Comparison of ENCODE assay signal across 23 cellular contexts in genomic region chr11:133354069-133354468, GRCh38.
A peak's percentile ranks its signal among the peaks of the same experiment; 100 is the strongest.
DNase-seq lines count a peak whose midpoint lies in the region; ATAC-seq, FAIRE-seq and TF ChIP-seq lines count a peak whose summit lies in the region.
"Had no signal": no experiment of that assay in that cellular context is flagged by ENCODE, and none has a peak within 500 bp of the region (broad histone marks: within the 10 kb centered on the region; RNA-seq: fewer than 3 reads in every experiment).

No MANE protein-coding gene starts in this region.

- CTCF ChIA-PET in HepG2 (lab: Yijun Ruan, JAX; ENCODE audit: low intra/inter-chr PET ratio, low total read pairs), result no interaction called here
- CTCF ChIA-PET in endothelial cell of umbilical vein (lab: Charles Lee), result no interaction called here

- in situ Hi-C loops in HepG2 (cut with HindIII; ENCODE audit: extremely low pct_ligation_motif_present, low pct_unique_long_range_greater_than_20kb), result no loop called here

- no peak overlapping the region for H2AFZ ChIP-seq in HepG2 (ENCODE audit: low read length)
- H2AFZ ChIP-seq in astrocyte (ENCODE audit: low read depth, low read length), result no peak overlapping the region
- H2AFZ ChIP-seq in endothelial cell of umbilical vein (ENCODE audit: low read depth, low read length), result no peak overlapping the region
- H2AFZ ChIP-seq: GM23248 had no signal

- H3K9ac ChIP-seq in HepG2 (ENCODE audit: insufficient read depth, low read depth, low read length) (no peak overlapping the region), astrocyte (ENCODE audit: low read length) (no peak overlapping the region), endothelial cell of umbilical vein (replicated peaks; ENCODE audit: extremely low read depth, insufficient read depth, low read length) (no peak overlapping the region)
- H3K9ac ChIP-seq: BLaER1, GM23248 had no signal

- H3K27me3 Mint-ChIP-seq in astrocyte (ENCODE audit: low read depth, unreplicated experiment), result peaks cover 23% of the 10 kb centered on the region
- H3K27me3 Mint-ChIP-seq: B cell; CD4-positive, CD25-positive, alpha-beta regulatory T cell had no signal

- TF ChIP-seq POLR2A in HepG2 (IDR thresholded peaks at IDR 0.05; ENCODE audit: insufficient read depth in 1 of 2, low read depth in 2 of 2, low read length in 2 of 2) (no peak), right lobe of liver (IDR thresholded peaks at IDR 0.05) (no peak), endothelial cell of umbilical vein (IDR thresholded peaks at IDR 0.05; ENCODE audit: low read depth, low read length) (no peak), prostate gland (IDR thresholded peaks at IDR 0.05) (no peak)

- H3K4me1 ChIP-seq in HepG2 (ENCODE audit: insufficient read depth, low read length) (no peaks in the 10 kb centered on the region), right lobe of liver (no peaks in the 10 kb centered on the region), astrocyte (ENCODE audit: insufficient read depth, low read length) (no peaks in the 10 kb centered on the region), endothelial cell of umbilical vein (ENCODE audit: control insufficient read depth, extremely low read depth, insufficient read depth, low read length) (no peaks in the 10 kb centered on the region), prostate gland (replicated peaks) (no peaks in the 10 kb centered on the region)
- H3K4me1 ChIP-seq: BLaER1, Caco-2 had no signal

- no peak for TF ChIP-seq RAD21 in HepG2 (CRISPR knock-in tag; IDR thresholded peaks at IDR 0.05)

- H3K79me2 ChIP-seq in HepG2 (ENCODE audit: insufficient read depth, low read length), result no peaks in the 10 kb centered on the region
- H3K79me2 ChIP-seq in astrocyte (ENCODE audit: insufficient read depth, low read length), result no peaks in the 10 kb centered on the region
- H3K79me2 ChIP-seq in endothelial cell of umbilical vein (ENCODE audit: control insufficient read depth, insufficient read depth, low read length), result no peaks in the 10 kb centered on the region

- no peaks in the 10 kb centered on the region for H3K9me1 ChIP-seq in endothelial cell of umbilical vein (replicated peaks; ENCODE audit: control insufficient read depth, extremely low read depth, insufficient read depth, low read length)

- DNase-seq in HepG2 (ENCODE audit: low spot score), result no peak
- DNase-seq in right lobe of liver, result no peak
- no peak for DNase-seq in astrocyte (ENCODE audit: low read depth)
- DNase-seq in endothelial cell of umbilical vein (ENCODE audit: low read depth, low spot score), result peak; percentile 1
- DNase-seq in urothelium cell line (ENCODE audit: low spot score), result no peak
- no peak for DNase-seq in prostate gland (ENCODE audit: low spot score)
- DNase-seq in NCI-H526 treated with DMSO at 0.1 percent for 48 hours (lab: John Stamatoyannopoulos, UW), result no peak
- DNase-seq: Caco-2; CD4-positive, CD25-positive, alpha-beta regulatory T cell; CD8-positive, alpha-beta T cell; DMS153; DND-41; GM23248; H9 had no signal

- TF ChIP-seq EP300 in HepG2 (IDR thresholded peaks at IDR 0.05; ENCODE audit: low read depth in 2 of 2, low read length in 2 of 2) (no peak), HepG2 (CRISPR knock-in tag; IDR thresholded peaks at IDR 0.05; ENCODE audit: borderline replicate concordance) (no peak)

- FAIRE-seq in HepG2 (lab: Jason Lieb, UNC) (no peak), astrocyte (lab: Jason Lieb, UNC) (peak; percentile 39), endothelial cell of umbilical vein (lab: Jason Lieb, UNC) (no peak), urothelium cell line (lab: Jason Lieb, UNC) (peak; percentile 91)
- FAIRE-seq: A204.1, G401.6, GM18507 had no signal

- H3K27ac Mint-ChIP-seq in astrocyte (ENCODE audit: unreplicated experiment), result no peak overlapping the region
- H3K27ac Mint-ChIP-seq: B cell; CD4-positive, CD25-positive, alpha-beta regulatory T cell; CD8-positive, alpha-beta T cell; H9 had no signal

- H3K9me3 Mint-ChIP-seq in astrocyte (ENCODE audit: unreplicated experiment), result peaks cover 2% of the 10 kb centered on the region

- POLR2A ChIA-PET in HepG2 (lab: Yijun Ruan, JAX) (no interaction called here), endothelial cell of umbilical vein (lab: Charles Lee) (no interaction called here)

- TF ChIP-seq CTCF in HepG2 (CRISPR knock-in tag; IDR thresholded peaks at IDR 0.05) (no peak), right lobe of liver (IDR thresholded peaks at IDR 0.05) (no peak), astrocyte (IDR thresholded peaks at IDR 0.05; ENCODE audit: insufficient read depth, low read depth, low read length) (no peak), endothelial cell of umbilical vein (IDR thresholded peaks at IDR 0.05; ENCODE audit: extremely low read depth in 1 of 2, insufficient read depth in 1 of 2, low read depth in 1 of 2, low read length in 2 of 2) (no peak), prostate gland (IDR thresholded peaks at IDR 0.05) (no peak)

- ATAC-seq in HepG2, result no peak
- ATAC-seq in right lobe of liver, result no peak
- no peak for ATAC-seq in GM21825 (IDR thresholded peaks at IDR 0.05; ENCODE audit: unreplicated experiment)
- ATAC-seq: CD8-positive, alpha-beta T cell; HCT116 had no signal

- H4K20me1 ChIP-seq in HepG2 (ENCODE audit: insufficient read depth, low read length), result no peaks in the 10 kb centered on the region
- H4K20me1 ChIP-seq in astrocyte (ENCODE audit: insufficient read depth, low read length), result no peaks in the 10 kb centered on the region
- no peaks in the 10 kb centered on the region for H4K20me1 ChIP-seq in endothelial cell of umbilical vein (replicated peaks; ENCODE audit: control insufficient read depth, extremely low read depth, insufficient read depth, low read length)
- H4K20me1 ChIP-seq: BLaER1 had no signal

- no peaks in the 10 kb centered on the region for H3K27me3 ChIP-seq in HepG2 (ENCODE audit: control insufficient read depth in 1 of 2, insufficient read depth in 2 of 2, low read length in 2 of 2)
- no peaks in the 10 kb centered on the region for H3K27me3 ChIP-seq in right lobe of liver
- H3K27me3 ChIP-seq in astrocyte (ENCODE audit: insufficient read depth, low read length), result no peaks in the 10 kb centered on the region
- H3K27me3 ChIP-seq in endothelial cell of umbilical vein (ENCODE audit: control insufficient read depth in 2 of 2, insufficient read depth in 2 of 2, low read length in 2 of 2), result no peaks in the 10 kb centered on the region
- no peaks in the 10 kb centered on the region for H3K27me3 ChIP-seq in prostate gland (replicated peaks; ENCODE audit: insufficient read depth)
- H3K27me3 ChIP-seq: BLaER1 had no signal

- intact Hi-C loops in HepG2 (cut with micrococcal nuclease; ENCODE audit: unreplicated experiment), result no loop called here
- intact Hi-C loops in right lobe of liver (cut with DNase I), result no loop called here
- intact Hi-C loops in endothelial cell of umbilical vein (cut with micrococcal nuclease), result no loop called here
- intact Hi-C loops in prostate gland (cut with DNase I), result no loop called here

- H3K36me3 ChIP-seq in HepG2 (replicated peaks in 1 of 2; ENCODE audit: control insufficient read depth in 1 of 2, insufficient read depth in 2 of 2, low read length in 2 of 2) (no peaks in the 10 kb centered on the region), right lobe of liver (no peaks in the 10 kb centered on the region), astrocyte (ENCODE audit: insufficient read depth, low read length) (no peaks in the 10 kb centered on the region), endothelial cell of umbilical vein (ENCODE audit: control insufficient read depth in 2 of 2, extremely low read depth in 1 of 2, insufficient read depth in 2 of 2, low read length in 2 of 2) (no peaks in the 10 kb centered on the region), prostate gland (no peaks in the 10 kb centered on the region)
- H3K36me3 ChIP-seq: BLaER1 had no signal

- dilution Hi-C loops in endothelial cell of umbilical vein (cut with MboI; ENCODE audit: extremely low pct_ligation_motif_present, low sequenced_read_pairs), result no loop called here

- WGBS in HepG2 (ENCODE audit: low lambda C conversion rate), result 16% methylated on average over 4 of the region's 4 CpGs
- WGBS in right lobe of liver (ENCODE audit: insufficient coverage, low coverage, low lambda C conversion rate, missing lambda C conversion rate), result 53% methylated on average over 4 of the region's 4 CpGs
- WGBS in prostate gland, result 80% methylated on average over 4 of the region's 4 CpGs

- H3K4me1 Mint-ChIP-seq in astrocyte (ENCODE audit: low read depth, unreplicated experiment), result no peaks in the 10 kb centered on the region
- H3K4me1 Mint-ChIP-seq: B cell; CD4-positive, CD25-positive, alpha-beta regulatory T cell had no signal

- no peak overlapping the region for H3K4me2 ChIP-seq in HepG2 (ENCODE audit: low read depth, low read length)
- H3K4me2 ChIP-seq in astrocyte (ENCODE audit: low read length), result no peak overlapping the region
- no peak overlapping the region for H3K4me2 ChIP-seq in endothelial cell of umbilical vein (ENCODE audit: insufficient read depth, low read length)
- H3K4me2 ChIP-seq: BLaER1 had no signal

- H3K36me3 Mint-ChIP-seq in astrocyte (ENCODE audit: low read depth, unreplicated experiment), result no peaks in the 10 kb centered on the region
- H3K36me3 Mint-ChIP-seq: CD4-positive, CD25-positive, alpha-beta regulatory T cell; CD8-positive, alpha-beta T cell had no signal

- no peak overlapping the region for H3K27ac ChIP-seq in HepG2 (ENCODE audit: extremely low read length, insufficient read depth, low read length)
- H3K27ac ChIP-seq in right lobe of liver, result no peak overlapping the region
- no peak overlapping the region for H3K27ac ChIP-seq in astrocyte (ENCODE audit: low read depth, low read length)
- no peak overlapping the region for H3K27ac ChIP-seq in endothelial cell of umbilical vein (ENCODE audit: insufficient read depth, low read depth, low read length)
- H3K27ac ChIP-seq in prostate gland, result no peak overlapping the region
- H3K27ac ChIP-seq: 22Rv1, BLaER1, C4-2B, GM23248 had no signal

- H3K9me3 ChIP-seq in HepG2 (ENCODE audit: low read length) (peaks cover 7% of the 10 kb centered on the region), right lobe of liver (no peaks in the 10 kb centered on the region), astrocyte (ENCODE audit: insufficient read depth, low read depth, low read length) (peaks cover 3% of the 10 kb centered on the region), endothelial cell of umbilical vein (replicated peaks; ENCODE audit: control insufficient read depth, insufficient read depth, low read length) (peaks cover 4% of the 10 kb centered on the region), prostate gland (no peaks in the 10 kb centered on the region)
- H3K9me3 ChIP-seq: BLaER1 had no signal

- H3K4me3 Mint-ChIP-seq in astrocyte (ENCODE audit: unreplicated experiment), result no peak overlapping the region
- H3K4me3 Mint-ChIP-seq: B cell; CD4-positive, CD25-positive, alpha-beta regulatory T cell; CD8-positive, alpha-beta T cell; H9 had no signal

- H3K4me3 ChIP-seq in HepG2 (replicated peaks in 1 of 3; ENCODE audit: insufficient read depth in 1 of 3, low read depth in 2 of 3, low read length in 3 of 3) (no peak overlapping the region), right lobe of liver (no peak overlapping the region), astrocyte (ENCODE audit: insufficient read depth, low read depth, low read length) (no peak overlapping the region), endothelial cell of umbilical vein (replicated peaks in 1 of 3; ENCODE audit: insufficient read depth in 1 of 3, low read depth in 1 of 3, low read length in 3 of 3) (no peak overlapping the region), prostate gland (no peak overlapping the region)
- H3K4me3 ChIP-seq: BLaER1, GM23248 had no signal

- BruUV-seq in HepG2 (replicated peaks; lab: Mats Ljungman, UMichigan) (no TSS peak), endothelial cell of umbilical vein (replicated peaks; lab: Mats Ljungman, UMichigan) (no TSS peak)
